ENCODE assay signal across 13 cellular contexts in the genomic region with DNA sequence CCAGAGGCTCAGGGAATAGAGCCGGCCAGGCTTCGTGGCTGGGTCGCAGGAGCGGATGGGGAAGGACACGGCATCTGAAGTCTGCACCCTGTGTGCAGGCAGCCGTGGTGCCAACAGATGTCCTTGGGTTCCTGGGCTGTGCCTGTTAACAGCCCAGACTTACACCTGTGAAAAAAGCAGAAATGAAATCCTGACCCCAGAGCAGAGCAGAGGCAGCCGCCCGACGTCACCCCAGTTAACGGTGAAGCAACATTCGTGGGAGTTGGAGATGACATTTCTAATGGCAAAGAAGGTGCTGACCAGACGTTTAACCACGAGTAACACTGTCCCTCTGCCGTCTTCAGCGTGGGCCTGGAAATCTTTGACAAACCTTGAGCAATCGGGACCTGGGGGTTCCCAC.
DNase-seq lines count a peak whose midpoint lies in the region; ATAC-seq and TF ChIP-seq lines count a peak whose summit lies in the region.
"Had no signal": no experiment of that assay in that cellular context is flagged by ENCODE, and none has a peak within 500 bp of the region (broad histone marks: within the 10 kb centered on the region; RNA-seq: fewer than 3 reads in every experiment).

No MANE protein-coding gene starts in this region.

- peak overlapping the region in 1 of 2 donors; percentile 70 for H3K27ac ChIP-seq in coronary artery
- peak overlapping the region; percentile 73 for H3K27ac ChIP-seq in upper lobe of right lung
- H3K27ac ChIP-seq: 22Rv1, RWPE1 had no signal

- H3K27me3 Mint-ChIP-seq in nephron progenitor cell (ENCODE audit: low read depth, poor library complexity): peaks cover 17% of the 10 kb centered on the region

- H3K36me3 ChIP-seq in upper lobe of right lung: no peaks in the 10 kb centered on the region

- peak overlapping the region; percentile 42 for H3K4me3 Mint-ChIP-seq in nephron progenitor cell

- H3K36me3 Mint-ChIP-seq in nephron progenitor cell (ENCODE audit: low read depth): peaks cover 1% of the 10 kb centered on the region

- no peak for TF ChIP-seq CTCF in coronary artery (IDR thresholded peaks at IDR 0.05)
- no peak for TF ChIP-seq CTCF in nephron progenitor cell (IDR thresholded peaks at IDR 0.05)
- TF ChIP-seq CTCF in upper lobe of right lung (IDR thresholded peaks at IDR 0.05): no peak

- DNase-seq in NOMO-1 treated with DMSO at 0.1 percent for 48 hours (lab: John Stamatoyannopoulos, UW; ENCODE audit: unreplicated experiment) (peak; percentile 1), NOMO-1 treated with dmso at 0.1 percent for 144 hours (lab: John Stamatoyannopoulos, UW; ENCODE audit: unreplicated experiment) (no peak), coronary artery (ENCODE audit: low spot score) (peak; percentile 69), nephron progenitor cell (no peak), upper lobe of right lung (no peak), KBM-7 (no peak), NCI-H2081 treated with DMSO at 0.1 percent for 48 hours (lab: John Stamatoyannopoulos, UW) (no peak)
- DNase-seq: activated effector memory CD4-positive, alpha-beta T cell treated with Interleukin-2 at 50 U/mL for 16 hours; NCI-H2081 had no signal

- H3K27me3 ChIP-seq in upper lobe of right lung: no peaks in the 10 kb centered on the region
- H3K27me3 ChIP-seq: testis had no signal

- no peak for ATAC-seq in upper lobe of right lung
- no peak for ATAC-seq in HG03045 (IDR thresholded peaks at IDR 0.05; ENCODE audit: unreplicated experiment)

- intact Hi-C loops in upper lobe of right lung (cut with DNase I): no loop called here

- H3K4me3 ChIP-seq in coronary artery: no peak overlapping the region
- no peak overlapping the region for H3K4me3 ChIP-seq in upper lobe of right lung
- H3K4me3 ChIP-seq: testis had no signal

- peaks cover 78% of the 10 kb centered on the region for H3K4me1 Mint-ChIP-seq in nephron progenitor cell

- H3K9me3 Mint-ChIP-seq in nephron progenitor cell: peaks cover 12% of the 10 kb centered on the region

- H3K27ac Mint-ChIP-seq in nephron progenitor cell: peak overlapping the region; percentile 62

- peaks cover 20% of the 10 kb centered on the region for H3K4me1 ChIP-seq in upper lobe of right lung

- no peaks in the 10 kb centered on the region for H3K9me3 ChIP-seq in upper lobe of right lung
- H3K9me3 ChIP-seq: testis had no signal

- in situ Hi-C loops in KBM-7 (cut with MboI; ENCODE audit: low pct_unique_long_range_greater_than_20kb, low sequenced_read_pairs): no loop called here

Comparison
In these comparisons a context has a peak if more than half of its experiments do, and no peak if none do; other contexts are left out.
1. DNase-seq: peak in NOMO-1 treated with DMSO at 0.1 percent for 48 hours (single experiment) and coronary artery (single experiment); none in NOMO-1 treated with dmso at 0.1 percent for 144 hours (single experiment), nephron progenitor cell (single experiment), upper lobe of right lung (single experiment), KBM-7 (single experiment) and NCI-H2081 treated with DMSO at 0.1 percent for 48 hours (single experiment).